Comparison of ENCODE assay signal across 22 cellular contexts in the genomic region with DNA sequence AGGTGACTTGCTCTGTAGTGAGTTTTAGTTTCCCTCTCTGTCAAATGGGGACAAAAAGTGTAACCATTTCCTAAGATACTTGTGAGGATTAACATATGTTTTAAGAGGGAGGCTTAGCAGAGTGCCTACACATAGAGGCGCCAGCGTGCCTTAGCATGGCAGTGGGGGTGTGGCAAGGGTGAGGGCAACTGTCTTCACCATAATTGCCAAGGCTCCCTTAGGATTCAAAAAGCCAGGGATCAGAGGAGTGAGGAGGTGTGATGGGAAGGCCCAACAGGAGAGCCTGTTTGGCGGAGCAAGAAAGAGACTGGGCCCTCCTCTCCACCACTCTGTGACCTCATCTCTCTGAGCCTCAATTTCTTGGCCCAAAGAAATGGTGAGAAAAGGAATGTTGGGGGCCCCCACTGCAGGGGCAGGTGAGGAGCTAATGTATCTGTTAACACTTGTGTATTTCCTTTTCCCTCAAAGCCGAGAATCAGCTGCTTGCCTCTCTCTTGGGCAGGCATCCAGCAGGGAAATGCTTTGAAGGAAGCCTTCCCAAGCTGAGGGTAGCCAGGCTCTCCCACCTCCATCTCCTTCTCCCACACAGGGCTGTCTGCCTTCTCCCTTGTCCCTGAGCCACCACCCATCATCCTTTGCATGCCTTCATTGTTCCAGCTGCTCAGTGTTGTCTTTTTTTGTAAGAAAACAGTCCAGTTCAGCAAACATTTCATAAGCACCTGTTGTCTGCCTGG.
DNase-seq lines count a peak whose midpoint lies in the region; TF ChIP-seq lines count a peak whose summit lies in the region.
"Had no signal": no experiment of that assay in that cellular context is flagged by ENCODE, and none has a peak within 500 bp of the region (broad histone marks: within the 10 kb centered on the region; RNA-seq: fewer than 3 reads in every experiment).

No MANE protein-coding gene starts in this region.

- BruUV-seq in MCF 10A (replicated peaks; lab: Mats Ljungman, UMichigan), result no TSS peak

- no peaks in the 10 kb centered on the region for H3K36me3 Mint-ChIP-seq in MCF 10A (ENCODE audit: insufficient read depth, unreplicated experiment)
- H3K36me3 Mint-ChIP-seq: activated naive CD8-positive, alpha-beta T cell; CD14-positive monocyte had no signal

- no peak overlapping the region for H3K4me3 Mint-ChIP-seq in MCF 10A (ENCODE audit: unreplicated experiment)
- H3K4me3 Mint-ChIP-seq: activated naive CD8-positive, alpha-beta T cell; activated T-cell treated with anti-CD3 and anti-CD28 coated beads, Interleukin-2, amount 50 U/mL, for 72 hours; CD14-positive monocyte had no signal

- H3K79me2 ChIP-seq in GM23248 (ENCODE audit: insufficient read depth), result peaks cover 44% of the 10 kb centered on the region

- H3K27me3 Mint-ChIP-seq in MCF 10A (ENCODE audit: insufficient read depth, unreplicated experiment), result no peaks in the 10 kb centered on the region
- H3K27me3 Mint-ChIP-seq: activated naive CD8-positive, alpha-beta T cell had no signal

- CTCF ChIA-PET in MCF 10A (lab: Yijun Ruan, JAX), result interaction anchor here (0.6 to 2.7 kb wide), 8 partner anchors 8 to 223 kb away, joined by 3 to 13 read pairs (median 3); no protein-coding TSS in a partner anchor

- in situ Hi-C loops in GM23248 (cut with MboI), result no loop called here

- TF ChIP-seq POLR2A in breast epithelium (IDR thresholded peaks at IDR 0.05) (no peak), ovary (IDR thresholded peaks at IDR 0.05) (no peak), uterus (IDR thresholded peaks at IDR 0.05) (no peak)

- H3K9me3 Mint-ChIP-seq in MCF 10A (ENCODE audit: unreplicated experiment), result no peaks in the 10 kb centered on the region
- H3K9me3 Mint-ChIP-seq: activated T-cell treated with anti-CD3 and anti-CD28 coated beads, Interleukin-2, amount 50 U/mL, for 72 hours; CD14-positive monocyte had no signal

- peaks cover 19% of the 10 kb centered on the region for H3K4me1 Mint-ChIP-seq in MCF 10A (ENCODE audit: insufficient read depth, unreplicated experiment)
- H3K4me1 Mint-ChIP-seq: CD14-positive monocyte had no signal

- TF ChIP-seq CTCF in breast epithelium (IDR thresholded peaks at IDR 0.05), result no peak
- TF ChIP-seq CTCF in MCF 10A (IDR thresholded peaks at IDR 0.05; ENCODE audit: unreplicated experiment), result no peak
- no peak for TF ChIP-seq CTCF in fibroblast of pulmonary artery (IDR thresholded peaks at IDR 0.05; ENCODE audit: low read length, missing control alignments)
- TF ChIP-seq CTCF in ovary (IDR thresholded peaks at IDR 0.05), result no peak
- TF ChIP-seq CTCF in uterus (IDR thresholded peaks at IDR 0.05), result no peak

- H3K9me2 ChIP-seq in GM23248 (ENCODE audit: insufficient read depth), result no peaks in the 10 kb centered on the region

- H3K9me3 ChIP-seq in breast epithelium (no peaks in the 10 kb centered on the region), ovary (no peaks in the 10 kb centered on the region), uterus (no peaks in the 10 kb centered on the region), GM23248 (ENCODE audit: low read depth) (no peaks in the 10 kb centered on the region)

- H2AFZ ChIP-seq in GM23248, result no peak overlapping the region

- H3K36me3 ChIP-seq in breast epithelium (no peaks in the 10 kb centered on the region), ovary (no peaks in the 10 kb centered on the region), uterus (no peaks in the 10 kb centered on the region), GM23248 (ENCODE audit: low read depth) (no peaks in the 10 kb centered on the region)
- H3K36me3 ChIP-seq: brain microvascular endothelial cell had no signal

- intact Hi-C loops in breast epithelium (cut with DNase I; ENCODE audit: low total_unique reads), result no loop called here
- intact Hi-C loops in MCF 10A (cut with micrococcal nuclease), result no loop called here
- intact Hi-C loops in ovary (cut with DNase I), result no loop called here
- intact Hi-C loops in uterus (cut with DNase I; ENCODE audit: low total_unique reads), result no loop called here

- DNase-seq in breast epithelium (ENCODE audit: low spot score in 2 of 2), result no peak
- no peak for DNase-seq in MCF 10A (ENCODE audit: unreplicated experiment)
- DNase-seq in fibroblast of pulmonary artery (ENCODE audit: low read depth), result peak; percentile 45
- peak; percentile 74 to 85 (median 75) for DNase-seq in ovary
- peak; percentile 78 to 86 for DNase-seq in uterus
- DNase-seq in activated gamma-delta T cell treated with Interleukin-2 at 50 U/mL for 16 hours, result no peak
- no peak for DNase-seq in activated CD4-positive, CD25-positive, alpha-beta regulatory T cell (lab: John Stamatoyannopoulos, UW)
- no peak for DNase-seq in GM23248
- DNase-seq: activated CD4-positive, CD25-positive, alpha-beta regulatory T cell treated with anti-CD3 and anti-CD28 coated beads, Interleukin-2, amount 50 U/mL, for 72 hours; activated CD8-positive, alpha-beta memory T cell treated with anti-CD3 and anti-CD28 coated beads for 24 hours; activated T-cell treated with anti-CD3 and anti-CD28 coated beads, Interleukin-2, amount 50 U/mL, for 72 hours; brain microvascular endothelial cell; foreskin keratinocyte; GF-D8; NCI-H1694 treated with DMSO at 0.1 percent for 48 hours; NCI-H345; NK-92 treated with Interleukin-12 subunit alpha and Interleukin-12 subunit beta, amount 100 ng/mL, for 24 hours; stimulated activated CD4-positive, alpha-beta T cell treated with anti-CD3 and anti-CD28 coated beads, Interleukin-2, amount 100 ng/mL, for 24 hours; stimulated activated naive CD8-positive, alpha-beta T cell treated with anti-CD3 and anti-CD28 coated beads, Interleukin-15, Interleukin-2, amounts not matched to agents 100 U/mL and 50 U/mL, for 24 hours had no signal

- H4K20me1 ChIP-seq in GM23248 (ENCODE audit: insufficient read depth), result no peaks in the 10 kb centered on the region

- TF ChIP-seq EP300 in ovary (IDR thresholded peaks at IDR 0.05), result no peak

- H3K9ac ChIP-seq in GM23248, result no peak overlapping the region

- H3K4me1 ChIP-seq in breast epithelium (peaks cover 29 to 62% of the 10 kb centered on the region in 2 donors), ovary (ENCODE audit: insufficient read depth) (peaks cover 58% of the 10 kb centered on the region), uterus (peaks cover 7 to 26% of the 10 kb centered on the region in 2 donors), GM23248 (ENCODE audit: insufficient read depth) (peaks cover 9% of the 10 kb centered on the region)

- H3K27me3 ChIP-seq in breast epithelium, result no peaks in the 10 kb centered on the region
- H3K27me3 ChIP-seq in ovary, result no peaks in the 10 kb centered on the region
- H3K27me3 ChIP-seq in uterus, result no peaks in the 10 kb centered on the region
- no peaks in the 10 kb centered on the region for H3K27me3 ChIP-seq in GM23248 (replicated peaks; ENCODE audit: insufficient read depth)
- H3K27me3 ChIP-seq: brain microvascular endothelial cell, foreskin keratinocyte had no signal

- H3K4me3 ChIP-seq in breast epithelium (no peak overlapping the region), fibroblast of pulmonary artery (replicated peaks; ENCODE audit: low read depth, low read length) (no peak overlapping the region), ovary (no peak overlapping the region), uterus (no peak overlapping the region), GM23248 (no peak overlapping the region)
- H3K4me3 ChIP-seq: coronary artery had no signal

- no peak overlapping the region for H3K27ac Mint-ChIP-seq in MCF 10A (ENCODE audit: low read depth, unreplicated experiment)
- H3K27ac Mint-ChIP-seq: activated naive CD8-positive, alpha-beta T cell; activated T-cell treated with anti-CD3 and anti-CD28 coated beads, Interleukin-2, amount 50 U/mL, for 72 hours had no signal

- POLR2A ChIA-PET in MCF 10A (lab: Yijun Ruan, JAX), result interaction anchor here (1.6 kb wide), 1 partner anchor 245 kb away, joined by 4 read pairs; no protein-coding TSS in a partner anchor

- H3F3A ChIP-seq in GM23248 (ENCODE audit: insufficient read depth), result no peaks in the 10 kb centered on the region

- H3K27ac ChIP-seq in breast epithelium (peak overlapping the region; percentile 96 to 97), ovary (peak overlapping the region; percentile 10 to 91), uterus (peak overlapping the region; percentile 90 to 99), GM23248 (no peak overlapping the region)
- H3K27ac ChIP-seq: brain microvascular endothelial cell, coronary artery, foreskin keratinocyte had no signal

- 54 to 61% (median 55%) methylated on average over 4 of the region's 4 CpGs for WGBS in ovary, 3 donors
- WGBS in GM23248 (ENCODE audit: low coverage in 1 of 2, low lambda C conversion rate in 2 of 2, missing lambda C conversion rate in 2 of 2), 2 experiments, result 79 to 88% methylated on average over 4 of the region's 4 CpGs

- H3K4me2 ChIP-seq in GM23248 (ENCODE audit: unreplicated experiment), result no peak overlapping the region

Comparison
In these comparisons a context has a peak if more than half of its experiments do, and no peak if none do; other contexts are left out.
1. DNase-seq: peak in fibroblast of pulmonary artery (single experiment), ovary (5 of 5) and uterus (2 of 2); none in breast epithelium (0 of 2), MCF 10A (single experiment), activated gamma-delta T cell treated with Interleukin-2 at 50 U/mL for 16 hours (single experiment), activated CD4-positive, CD25-positive, alpha-beta regulatory T cell (0 of 4) and GM23248 (single experiment).